11 cellular contexts compared by ENCODE assay signal in genomic region chr14:100708349-100709217, GRCh38. TPM values are rescaled to one million over a fixed set of nuclear protein-coding genes. Genes with fewer than 3 reads are reported as not detected.
A peak's percentile ranks its signal among the peaks of the same experiment; 100 is the strongest.
DNase-seq lines count a peak whose midpoint lies in the region; ATAC-seq and TF ChIP-seq lines count a peak whose summit lies in the region.
"Had no signal": no experiment of that assay in that cellular context is flagged by ENCODE, and none has a peak within 500 bp of the region (broad histone marks: within the 10 kb centered on the region; RNA-seq: fewer than 3 reads in every experiment).

No MANE protein-coding gene starts in this region.

- no peak for ATAC-seq in HG02938 (IDR thresholded peaks at IDR 0.05; ENCODE audit: unreplicated experiment)

- TF ChIP-seq RAD21 in Ishikawa (IDR thresholded peaks at IDR 0.05; ENCODE audit: low read depth), result peak; percentile 49

- H3K27ac ChIP-seq in stomach, result peak overlapping the region in 3 of 5 donors; percentile 39 to 92 (median 42)

- no peaks in the 10 kb centered on the region for H3K36me3 ChIP-seq in stomach

- peak overlapping the region; percentile 34 for H3K4me3 ChIP-seq in iPS-18c (ENCODE audit: insufficient read depth, low read depth, low read length)
- H3K4me3 ChIP-seq in stomach, result peak overlapping the region in 3 of 4 donors; percentile 15 to 24 (median 20)

- TF ChIP-seq EP300 in Ishikawa (IDR thresholded peaks at IDR 0.05; ENCODE audit: borderline replicate concordance), result no peak
- peak; percentile 85 for TF ChIP-seq EP300 in stomach (IDR thresholded peaks at IDR 0.05)

- peak in 2 of 7 experiments; percentile 20 to 24 for TF ChIP-seq CTCF in stomach (IDR thresholded peaks at IDR 0.05)

- H3K27me3 ChIP-seq in stomach, result peaks cover 0 to 56% (median 12%) of the 10 kb centered on the region in 3 donors

- intact Hi-C loops in stomach (cut with DNase I; ENCODE audit: low total_unique reads), result no loop called here

- H3K9me3 ChIP-seq in iPS-18c (ENCODE audit: control insufficient read depth, insufficient read depth, low read length) (no peaks in the 10 kb centered on the region), stomach (no peaks in the 10 kb centered on the region)

- H3K4me1 ChIP-seq in stomach, result peaks cover 8 to 22% (median 19%) of the 10 kb centered on the region in 4 donors

- DNase-seq in SW480 (ENCODE audit: low spot score), result peak; percentile 54
- DNase-seq in stomach, result peak; percentile 54
- DNase-seq in activated naive CD4-positive, alpha-beta T cell (lab: John Stamatoyannopoulos, UW), result no peak
- DNase-seq in activated CD4-positive, alpha-beta T cell treated with anti-CD3 and anti-CD28 coated beads, Interleukin-2, amount 50 U/mL, for 1 hour, result no peak
- DNase-seq: activated gamma-delta T cell, NCI-H1092 treated with DMSO at 0.1 percent for 48 hours, T-helper 2 cell had no signal

- no peak for TF ChIP-seq POLR2A in stomach (IDR thresholded peaks at IDR 0.05)

- WGBS in stomach, 5 donors, result 29 to 52% (median 39%) methylated on average over 32 to 38 of the region's 38 CpGs

TF ChIP-seq in Ishikawa, 13 proteins besides CTCF, POLR2A, EP300 and RAD21:
- TF ChIP-seq EGR1 (IDR thresholded peaks at IDR 0.05), result no peak
- no peak for TF ChIP-seq FOXM1 (IDR thresholded peaks at IDR 0.05; ENCODE audit: borderline replicate concordance, low read depth)
- TF ChIP-seq CREB1 (IDR thresholded peaks at IDR 0.05; ENCODE audit: low read depth), result no peak
- TF ChIP-seq CEBPB (IDR thresholded peaks at IDR 0.05), result no peak
- no peak for TF ChIP-seq USF1 (IDR thresholded peaks at IDR 0.05)
- TF ChIP-seq MAX (IDR thresholded peaks at IDR 0.05), result no peak
- TF ChIP-seq TAF1 (IDR thresholded peaks at IDR 0.05; ENCODE audit: low read depth), result no peak
- TF ChIP-seq YY1 (IDR thresholded peaks at IDR 0.05; ENCODE audit: low read depth), result no peak
- TF ChIP-seq ZBTB7A (IDR thresholded peaks at IDR 0.05; ENCODE audit: low read depth), result no peak

RNA-seq across cellular contexts. Expression of gene DLK1, which starts 18.1 kb away (rescaled TPM):
- total RNA-seq in stomach, result 10 to 100 TPM in 1 of 5 donors, not detected in 4; 24.6 TPM
- polyA plus RNA-seq in stomach, result 1 to 10 TPM in 1 of 3 donors, under 1 TPM in 2; 0.05 to 6.7 (median 0.19) TPM
- total RNA-seq: renal cortical epithelial cell had no signal

Comparison
In these comparisons a context has a peak if more than half of its experiments do, and no peak if none do; other contexts are left out.
1. DNase-seq: peak in SW480 (single experiment) and stomach (single experiment); none in activated naive CD4-positive, alpha-beta T cell (0 of 4) and activated CD4-positive, alpha-beta T cell treated with anti-CD3 and anti-CD28 coated beads, Interleukin-2, amount 50 U/mL, for 1 hour (single experiment).